ENCODE assay signal across 1 cellular context in genomic region chr2:60880988-60881932, GRCh38.
A peak's percentile ranks its signal among the peaks of the same experiment; 100 is the strongest.
TF ChIP-seq lines count a peak whose summit lies in the region.

Gene REL (plus strand): TSS chr2:60881574. CDS start chr2:60881841, 267 bp downstream.

TF ChIP-seq in HepG2, 621 proteins besides CTCF, POLR2A, EP300 and RAD21 (continued from another document and continues in another):
- TF ChIP-seq KIAA2018 (CRISPR knock-in tag; IDR thresholded peaks at IDR 0.05; ENCODE audit: borderline replicate concordance), result no peak
- no peak for TF ChIP-seq CCAR2 (optimal IDR thresholded peaks at IDR 0.05; ENCODE audit: low read depth, low read length)
- peak; percentile 85 for TF ChIP-seq ZSCAN20 (CRISPR knock-in tag; IDR thresholded peaks at IDR 0.05; ENCODE audit: borderline replicate concordance)
- peak; percentile 94 for TF ChIP-seq ZNF263 (CRISPR knock-in tag; IDR thresholded peaks at IDR 0.05)
- no peak; the same call in 1 of the 2 replicates for TF ChIP-seq ESRRA (CRISPR knock-in tag; IDR thresholded peaks at IDR 0.05; ENCODE audit: low read depth)
- TF ChIP-seq HOXA5 (CRISPR knock-in tag; IDR thresholded peaks at IDR 0.05), result peak; percentile 88
- peak; percentile 35; the same call in 1 of the 2 replicates for TF ChIP-seq REL (CRISPR knock-in tag; conservative IDR thresholded peaks at IDR 0.05)
- peak; percentile 75; the same call in 1 of the 2 replicates for TF ChIP-seq SETDB1 (CRISPR knock-in tag; IDR thresholded peaks at IDR 0.05; ENCODE audit: borderline replicate concordance)
- no peak for TF ChIP-seq SMARCE1 (IDR thresholded peaks at IDR 0.05; ENCODE audit: borderline replicate concordance)
- TF ChIP-seq MAX (IDR thresholded peaks at IDR 0.05), result peak; percentile 64; the same call in 1 of the 2 replicates
- peak; percentile 61; the same call in 1 of the 2 replicates for TF ChIP-seq JUND (CRISPR knock-in tag; IDR thresholded peaks at IDR 0.05)
- TF ChIP-seq PHF5A (CRISPR knock-in tag; IDR thresholded peaks at IDR 0.05; ENCODE audit: low read depth, unreplicated experiment), result peak; percentile 82
- TF ChIP-seq DNMT1 (CRISPR knock-in tag; IDR thresholded peaks at IDR 0.05), result peak; percentile 87
- no peak for TF ChIP-seq HNF1A (IDR thresholded peaks at IDR 0.05; ENCODE audit: low read depth)
- no peak; the same call in 1 of the 2 replicates for TF ChIP-seq HNF1A (CRISPR knock-in tag; IDR thresholded peaks at IDR 0.05; ENCODE audit: borderline replicate concordance)
- peak; percentile 18; the same call in 1 of the 2 replicates for TF ChIP-seq ZNF770 (CRISPR knock-in tag; IDR thresholded peaks at IDR 0.05)
- TF ChIP-seq ZNF264 (CRISPR knock-in tag; IDR thresholded peaks at IDR 0.05), result peak; percentile 68
- peak; percentile 70 for TF ChIP-seq ZMYM4 (CRISPR knock-in tag; IDR thresholded peaks at IDR 0.05)
- no peak for TF ChIP-seq ZMAT5 (CRISPR knock-in tag; IDR thresholded peaks at IDR 0.05; ENCODE audit: borderline replicate concordance, low read depth)
- peak; percentile 56; the same call in 1 of the 2 replicates for TF ChIP-seq GATAD1 (CRISPR knock-in tag; IDR thresholded peaks at IDR 0.05)
- TF ChIP-seq SIX4 (CRISPR knock-in tag; IDR thresholded peaks at IDR 0.05), result peak; percentile 53; the same call in 1 of the 2 replicates
- peak; percentile 73; the same call in 1 of the 2 replicates for TF ChIP-seq THAP8 (CRISPR knock-in tag; IDR thresholded peaks at IDR 0.05; ENCODE audit: borderline replicate concordance)
- TF ChIP-seq ZNF563 (CRISPR knock-in tag; IDR thresholded peaks at IDR 0.05), result peak; percentile 71
- peak; percentile 85 for TF ChIP-seq ZBTB2 (CRISPR knock-in tag; IDR thresholded peaks at IDR 0.05; ENCODE audit: low read depth)
- TF ChIP-seq JDP2 (CRISPR knock-in tag; IDR thresholded peaks at IDR 0.05; ENCODE audit: borderline replicate concordance), result no peak
- no peak; the same call in 1 of the 2 replicates for TF ChIP-seq ZNF275 (CRISPR knock-in tag; IDR thresholded peaks at IDR 0.05; ENCODE audit: borderline replicate concordance)
- peak; percentile 80; the same call in 1 of the 2 replicates for TF ChIP-seq ZNF574 (CRISPR knock-in tag; IDR thresholded peaks at IDR 0.05)
- TF ChIP-seq ISL2 (CRISPR knock-in tag; IDR thresholded peaks at IDR 0.05), result peak; percentile 52
- peak; percentile 19; the same call in 1 of the 2 replicates for TF ChIP-seq THRA (CRISPR knock-in tag; IDR thresholded peaks at IDR 0.05; ENCODE audit: borderline replicate concordance)
